20 cellular contexts compared by ENCODE assay signal in the genomic region with DNA sequence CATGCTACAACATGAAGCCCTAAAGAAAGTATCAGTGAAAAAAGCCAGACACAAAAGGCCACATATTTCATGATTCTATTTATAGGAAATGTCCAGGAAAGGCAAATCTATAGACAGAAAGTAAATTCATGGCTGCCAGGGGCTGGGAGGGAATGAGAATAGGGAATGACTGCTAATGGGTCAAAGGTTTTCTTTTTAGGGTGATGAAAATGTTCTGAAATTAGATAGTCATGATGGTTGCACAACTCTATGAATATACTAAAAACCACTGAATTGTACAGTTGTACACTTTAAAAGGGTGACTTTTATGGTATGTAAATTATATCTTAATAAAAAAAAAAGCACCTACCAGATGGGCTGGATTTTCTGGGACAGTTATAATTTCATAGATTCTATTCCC.
"Had no signal": no experiment of that assay in that cellular context is flagged by ENCODE, and none has a peak within 500 bp of the region (broad histone marks: within the 10 kb centered on the region; RNA-seq: fewer than 3 reads in every experiment).

No MANE protein-coding gene starts in this region.

- H3K4me3 ChIP-seq: cardiac muscle cell, esophagus muscularis mucosa, hepatocyte, skin epidermis, tibial nerve, vagina had no signal

- H3K36me3 Mint-ChIP-seq: naive thymus-derived CD4-positive, alpha-beta T cell; stimulated activated naive B cell treated with anti-CD40 and anti-IgM and Interleukin-4, amounts not matched to agents 10 μg/mL and 1 μg/mL and 100 μg/mL, for 72 hours had no signal

- H3K27ac Mint-ChIP-seq: activated CD4-positive, alpha-beta T cell treated with anti-CD3 and anti-CD28 coated beads, Interleukin-2, amount 10 ng/mL, durations not matched to agents 24 days and 14 days; activated CD8-positive, alpha-beta T cell treated with anti-CD3 and anti-CD28 coated beads, Interleukin-2, amount 10 ng/mL, durations not matched to agents 7 days and 5 days; naive thymus-derived CD4-positive, alpha-beta T cell; stimulated activated naive B cell treated with anti-CD40 and anti-IgM and Interleukin-4, amounts not matched to agents 10 μg/mL and 1 μg/mL and 100 μg/mL, for 72 hours had no signal

- ATAC-seq: activated CD8-positive, alpha-beta T cell treated with anti-CD3 and anti-CD28 coated beads, Interleukin-2, amount 10 ng/mL, durations not matched to agents 7 days and 5 days; naive thymus-derived CD4-positive, alpha-beta T cell; stimulated activated naive B cell treated with anti-CD40 and anti-IgM and Interleukin-4, amounts not matched to agents 10 μg/mL and 1 μg/mL and 100 μg/mL, for 72 hours had no signal

- H3K27me3 ChIP-seq: cardiac muscle cell, esophagus muscularis mucosa, hepatocyte, neutrophil, tibial nerve, vagina had no signal

- H3K27ac ChIP-seq: cardiac muscle cell, esophagus muscularis mucosa, neutrophil had no signal

- H3K9me3 Mint-ChIP-seq: activated CD4-positive, alpha-beta T cell treated with anti-CD3 and anti-CD28 coated beads, Interleukin-2, amount 10 ng/mL, durations not matched to agents 24 days and 14 days; naive thymus-derived CD4-positive, alpha-beta T cell; stimulated activated naive B cell treated with anti-CD40 and anti-IgM and Interleukin-4, amounts not matched to agents 10 μg/mL and 1 μg/mL and 100 μg/mL, for 72 hours had no signal

- H3K4me3 Mint-ChIP-seq: activated CD4-positive, alpha-beta T cell treated with anti-CD3 and anti-CD28 coated beads, Interleukin-2, amount 10 ng/mL, durations not matched to agents 24 days and 14 days; activated CD8-positive, alpha-beta T cell treated with anti-CD3 and anti-CD28 coated beads, Interleukin-2, amount 10 ng/mL, durations not matched to agents 7 days and 5 days; naive thymus-derived CD4-positive, alpha-beta T cell; stimulated activated naive B cell treated with anti-CD40 and anti-IgM and Interleukin-4, amounts not matched to agents 10 μg/mL and 1 μg/mL and 100 μg/mL, for 72 hours had no signal

- H3K9me3 ChIP-seq: esophagus muscularis mucosa, neutrophil, tibial nerve, vagina had no signal

- DNase-seq: activated CD4-positive, alpha-beta T cell treated with anti-CD3 and anti-CD28 coated beads, Interleukin-2, amount 10 ng/mL, durations not matched to agents 24 days and 14 days; activated CD4-positive, CD25-positive, alpha-beta regulatory T cell; activated CD8-positive, alpha-beta memory T cell treated with anti-CD3 and anti-CD28 coated beads, Interleukin-2, amount 50 U/mL, for 48 hours; activated CD8-positive, alpha-beta T cell treated with anti-CD3 and anti-CD28 coated beads, Interleukin-2, amount 10 ng/mL, durations not matched to agents 7 days and 5 days; activated naive CD4-positive, alpha-beta T cell treated with Interleukin-2 at 50 U/mL for 16 hours; islet precursor cell; mammary epithelial cell; naive thymus-derived CD4-positive, alpha-beta T cell; retina; stimulated activated CD4-positive, alpha-beta T cell treated with anti-CD3 and anti-CD28 coated beads, Interleukin-15, amount 100 ng/mL, for 24 hours; stimulated activated CD4-positive, alpha-beta T cell treated with anti-CD3 and anti-CD28 coated beads, Interleukin-4, amount 100 ng/mL, for 1 hour; stimulated activated naive B cell treated with anti-CD40 and anti-IgM and Interleukin-4, amounts not matched to agents 10 μg/mL and 1 μg/mL and 100 μg/mL, for 72 hours; SW 1271 had no signal

- H3K36me3 ChIP-seq: cardiac muscle cell, esophagus muscularis mucosa, neutrophil, tibial nerve, vagina had no signal

- H3K27me3 Mint-ChIP-seq: activated CD4-positive, alpha-beta T cell treated with anti-CD3 and anti-CD28 coated beads, Interleukin-2, amount 10 ng/mL, durations not matched to agents 24 days and 14 days had no signal
